9 cellular contexts compared by ENCODE assay signal in the genomic region with DNA sequence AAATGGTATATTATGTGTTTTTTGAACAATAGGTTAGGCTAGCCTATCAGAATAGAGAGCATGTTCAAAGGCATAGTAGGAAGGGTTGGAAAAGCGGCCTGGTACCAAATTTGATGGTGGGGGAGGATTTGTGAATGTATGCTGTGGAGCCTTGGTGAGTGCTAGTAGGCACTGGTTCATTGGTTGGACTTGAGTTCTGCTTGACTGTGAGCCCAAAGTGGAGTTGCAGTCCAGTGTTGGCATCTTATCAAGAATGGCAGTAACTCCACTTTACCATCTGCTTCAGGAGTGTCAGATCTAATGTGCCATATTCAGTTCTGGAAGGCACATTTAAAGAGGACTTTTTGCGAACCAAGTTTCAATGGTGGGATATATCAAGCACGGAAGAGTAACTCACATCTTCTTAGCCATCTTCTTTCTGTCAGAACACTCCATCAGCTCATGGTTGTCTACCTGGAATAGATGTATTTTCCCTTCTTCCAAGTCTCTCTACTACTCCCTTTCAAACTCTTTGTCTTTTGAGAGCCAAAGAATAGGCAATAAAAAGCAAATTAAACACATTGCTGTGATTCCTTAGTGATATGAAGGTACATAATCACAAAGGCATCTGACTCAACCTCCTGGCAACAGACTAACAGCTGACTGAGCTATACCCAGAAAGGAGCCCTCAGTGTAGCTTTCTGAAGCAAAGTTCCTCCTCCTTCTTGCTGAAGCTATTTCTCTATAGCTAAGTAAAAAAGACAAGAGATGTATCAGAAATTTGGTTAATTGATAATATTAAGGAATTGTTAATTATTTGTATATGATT. TPM values are rescaled to one million over a fixed set of nuclear protein-coding genes. Genes with fewer than 3 reads are reported as not detected.
DNase-seq lines count a peak whose midpoint lies in the region; FAIRE-seq and TF ChIP-seq lines count a peak whose summit lies in the region.
"Had no signal": no experiment of that assay in that cellular context is flagged by ENCODE, and none has a peak within 500 bp of the region (broad histone marks: within the 10 kb centered on the region; RNA-seq: fewer than 3 reads in every experiment).

No MANE protein-coding gene starts in this region.

- intact Hi-C loops in sigmoid colon (cut with DNase I) = no loop called here

- H3K4me2 ChIP-seq in osteoblast (ENCODE audit: insufficient read depth, low read length) = no peak overlapping the region
- H3K4me2 ChIP-seq: neural progenitor cell had no signal

- H2AFZ ChIP-seq in osteoblast (ENCODE audit: low read length) = no peak overlapping the region
- H2AFZ ChIP-seq: neural progenitor cell had no signal

- peak; percentile 3 for DNase-seq in EH (ENCODE audit: low read depth)
- DNase-seq in NCI-H2196 (lab: John Stamatoyannopoulos, UW; ENCODE audit: unreplicated experiment) = peak; percentile 26
- peak; percentile 76 for DNase-seq in bronchial epithelial cell (ENCODE audit: low read depth)
- peak; percentile 77 for DNase-seq in osteoblast (ENCODE audit: insufficient read length, low spot score, missing footprints)
- no peak for DNase-seq in sigmoid colon
- DNase-seq in mucosa of gallbladder (ENCODE audit: low spot score) = no peak
- no peak for DNase-seq in HuH-7.5 (ENCODE audit: low spot score)
- DNase-seq: activated B cell treated with CpG ODN at 0.5 μM for 24 hours had no signal

- H3K4me1 ChIP-seq in osteoblast (ENCODE audit: insufficient read depth, low read length) (peaks cover 19% of the 10 kb centered on the region), sigmoid colon (peaks cover 0 to 13% (median 0%) of the 10 kb centered on the region in 4 donors)
- H3K4me1 ChIP-seq: neural progenitor cell had no signal

- WGBS in sigmoid colon, 2 donors = 94 to 99% methylated on average over 3 of the region's 3 CpGs

- no peaks in the 10 kb centered on the region for H3K36me3 ChIP-seq in bronchial epithelial cell (ENCODE audit: control insufficient read depth, insufficient read depth, low read length)
- H3K36me3 ChIP-seq in osteoblast (ENCODE audit: insufficient read depth, low read length) = no peaks in the 10 kb centered on the region
- H3K36me3 ChIP-seq in sigmoid colon = no peaks in the 10 kb centered on the region
- H3K36me3 ChIP-seq: neural progenitor cell had no signal

- no peak for TF ChIP-seq CTCF in bronchial epithelial cell (IDR thresholded peaks at IDR 0.05; ENCODE audit: insufficient read depth, low read length, severe bottlenecking)
- TF ChIP-seq CTCF in osteoblast (IDR thresholded peaks at IDR 0.05; ENCODE audit: extremely low read depth, low read depth, low read length) = no peak
- TF ChIP-seq CTCF in sigmoid colon (IDR thresholded peaks at IDR 0.05) = no peak

- TF ChIP-seq POLR2A in sigmoid colon (IDR thresholded peaks at IDR 0.05) = no peak

- no peaks in the 10 kb centered on the region for H4K20me1 ChIP-seq in osteoblast (ENCODE audit: insufficient read depth, low read length)

- peak; percentile 79 for FAIRE-seq in bronchial epithelial cell (lab: Jason Lieb, UNC)

- H3K9me3 ChIP-seq in osteoblast (ENCODE audit: low read depth, low read length) (no peaks in the 10 kb centered on the region), sigmoid colon (no peaks in the 10 kb centered on the region)

- no peak overlapping the region for H3K27ac ChIP-seq in osteoblast (ENCODE audit: low read depth, low read length)
- H3K27ac ChIP-seq in sigmoid colon = no peak overlapping the region
- H3K27ac ChIP-seq: neural progenitor cell had no signal

- H3K27me3 ChIP-seq in bronchial epithelial cell (ENCODE audit: control insufficient read depth, insufficient read depth, low read length) (no peaks in the 10 kb centered on the region), osteoblast (ENCODE audit: insufficient read depth, low read length) (no peaks in the 10 kb centered on the region), sigmoid colon (no peaks in the 10 kb centered on the region)
- H3K27me3 ChIP-seq: neural progenitor cell had no signal

- H3K4me3 ChIP-seq in bronchial epithelial cell (ENCODE audit: low read depth, low read length) (no peak overlapping the region), osteoblast (ENCODE audit: insufficient read depth, low read length) (no peak overlapping the region), sigmoid colon (no peak overlapping the region)
- H3K4me3 ChIP-seq: neural progenitor cell had no signal

- no peak for TF ChIP-seq EP300 in sigmoid colon (IDR thresholded peaks at IDR 0.05)

- H3K79me2 ChIP-seq in osteoblast (ENCODE audit: insufficient read depth, low read length) = no peaks in the 10 kb centered on the region

RNA-seq across cellular contexts. Expression of a gene that starts 21.7 kb away (rescaled TPM):
- 7.6 and 17.5 TPM in 2 replicates for total RNA-seq in bronchial epithelial cell
- 1.2 and 1.4 TPM in 2 replicates for total RNA-seq in osteoblast
- total RNA-seq in sigmoid colon = 1 to 10 TPM; 3.0 to 9.8 (median 6.1) TPM
- polyA plus RNA-seq in sigmoid colon = 1 to 10 TPM; 1.8 to 4.1 (median 1.8) TPM
- total RNA-seq in mucosa of gallbladder = 21.0 TPM

Comparison
In these comparisons a context has a peak if more than half of its experiments do, and no peak if none do; other contexts are left out.
1. DNase-seq: peak in EH (single experiment), NCI-H2196 (single experiment), bronchial epithelial cell (single experiment) and osteoblast (single experiment); none in sigmoid colon (single experiment), mucosa of gallbladder (single experiment) and HuH-7.5 (single experiment).